Comparison of ENCODE assay signal across 27 cellular contexts in the genomic region with DNA sequence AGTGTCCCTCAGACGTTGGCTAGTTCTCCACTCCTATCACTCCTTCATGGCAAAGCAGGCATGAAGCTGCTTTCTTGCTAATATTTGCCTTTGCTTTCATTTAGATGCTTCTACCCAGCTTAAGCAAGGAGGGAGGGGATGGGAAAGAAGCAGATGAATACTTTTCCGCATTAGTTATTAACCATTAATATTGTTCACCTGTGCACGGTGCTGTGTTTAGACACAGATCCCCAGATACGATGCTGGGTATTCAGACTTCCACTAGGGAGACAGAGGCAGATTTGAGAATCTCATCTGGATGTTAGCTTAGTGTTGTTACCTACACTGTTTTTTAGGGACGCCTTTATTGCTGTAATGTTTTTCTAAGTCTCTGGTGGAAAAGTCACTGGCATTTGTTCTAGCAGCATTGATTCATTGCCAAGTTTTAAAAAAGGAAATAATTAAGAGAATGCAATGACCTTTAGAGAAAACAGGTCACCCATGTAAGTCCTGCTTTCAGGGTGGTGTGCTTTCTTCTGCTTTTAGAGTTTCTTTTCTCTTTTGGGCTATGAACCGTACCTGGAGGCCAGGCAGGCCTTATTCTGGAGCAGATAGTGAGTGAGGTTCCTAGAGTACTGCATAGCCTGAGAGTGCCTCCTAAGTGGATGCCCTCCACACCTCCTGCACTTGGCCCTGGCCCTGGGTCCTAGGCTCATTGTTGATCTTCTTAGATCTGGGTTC. TPM values are rescaled to one million over a fixed set of nuclear protein-coding genes. Genes with fewer than 3 reads are reported as not detected.
DNase-seq lines count a peak whose midpoint lies in the region; ATAC-seq, FAIRE-seq and TF ChIP-seq lines count a peak whose summit lies in the region.
"Had no signal": no experiment of that assay in that cellular context is flagged by ENCODE, and none has a peak within 500 bp of the region (broad histone marks: within the 10 kb centered on the region; RNA-seq: fewer than 3 reads in every experiment).

No MANE protein-coding gene starts in this region.

- no peaks in the 10 kb centered on the region for H3K9me3 ChIP-seq in heart right ventricle
- no peaks in the 10 kb centered on the region for H3K9me3 ChIP-seq in CD8-positive, alpha-beta memory T cell (ENCODE audit: low read length)
- H3K9me3 ChIP-seq: BLaER1 treated with 17β-estradiol and CSF1 and Interleukin-3, amounts not matched to agents 10 nM and 100 nM; lower lobe of right lung had no signal

- peaks cover 0 to 79% (median 43%) of the 10 kb centered on the region in 9 donors for H3K4me1 ChIP-seq in heart right ventricle
- no peaks in the 10 kb centered on the region for H3K4me1 ChIP-seq in CD8-positive, alpha-beta memory T cell (ENCODE audit: insufficient read depth, low read length)

- ATAC-seq in heart right ventricle (peak in 3 of 8 donors; percentile 6 to 14 (median 11)), GM21390 (IDR thresholded peaks at IDR 0.05; ENCODE audit: unreplicated experiment) (no peak)
- ATAC-seq: activated CD4-positive, alpha-beta T cell treated with anti-CD3 and anti-CD28 coated beads for 36 hours; activated CD8-positive, alpha-beta memory T cell treated with anti-CD3 and anti-CD28 coated beads, Interleukin-2, amount 10 ng/mL, durations not matched to agents 7 days and 5 days; activated naive CD8-positive, alpha-beta T cell treated with anti-CD3 and anti-CD28 coated beads, Interleukin-2, amount 50 U/mL, for 24 hours; naive thymus-derived CD8-positive, alpha-beta T cell had no signal

- TF ChIP-seq CTCF in RWPE1 (conservative IDR thresholded peaks at IDR 0.05; ENCODE audit: low read depth) (no peak), heart right ventricle (IDR thresholded peaks at IDR 0.05) (no peak), nephron (IDR thresholded peaks at IDR 0.05; ENCODE audit: unreplicated experiment in 3 of 3) (no peak)

- H3K27ac Mint-ChIP-seq in nephron = peak overlapping the region; percentile 49 to 83 (median 64)
- H3K27ac Mint-ChIP-seq in CD8-positive, alpha-beta memory T cell = no peak overlapping the region
- H3K27ac Mint-ChIP-seq: activated CD4-positive, alpha-beta T cell treated with anti-CD3 and anti-CD28 coated beads for 36 hours; activated CD8-positive, alpha-beta memory T cell treated with anti-CD3 and anti-CD28 coated beads, Interleukin-2, amount 10 ng/mL, durations not matched to agents 7 days and 5 days; activated naive CD8-positive, alpha-beta T cell treated with anti-CD3 and anti-CD28 coated beads, Interleukin-2, amount 50 U/mL, for 24 hours; activated T-helper 2 cell treated with anti-CD3 and anti-CD28 coated beads, Interferon-gamma antibody, Interleukin-2, Interleukin-4, amounts not matched to agents 10 μg/mL and 5 μg/mL and 100 μg/mL, durations not matched to agents 14 hours and 24 hours and 36 hours; naive thymus-derived CD8-positive, alpha-beta T cell had no signal

- POLR2A ChIA-PET in RWPE1 (lab: Yijun Ruan, JAX; ENCODE audit: low non-redundant PET) = interaction anchor here (1.0 kb wide), 1 partner anchor 60 kb away, joined by 3 read pairs; the partner anchor contains the start of gene POLR2M
- POLR2A ChIA-PET in CD8-positive, alpha-beta memory T cell (lab: Charles Lee) = no interaction called here

- H3K27me3 ChIP-seq in heart right ventricle = no peaks in the 10 kb centered on the region
- no peaks in the 10 kb centered on the region for H3K27me3 ChIP-seq in CD8-positive, alpha-beta memory T cell (ENCODE audit: insufficient read depth, low read length, poor library complexity, severe bottlenecking)
- H3K27me3 ChIP-seq: BLaER1 treated with 17β-estradiol and CSF1 and Interleukin-3, amounts not matched to agents 10 nM and 100 nM; dorsolateral prefrontal cortex had no signal

- peak overlapping the region; percentile 65 for H3K27ac ChIP-seq in RWPE1
- peak overlapping the region; percentile 48 to 86 (median 74) for H3K27ac ChIP-seq in heart right ventricle
- H3K27ac ChIP-seq in CD8-positive, alpha-beta memory T cell (ENCODE audit: low read depth, low read length) = no peak overlapping the region
- H3K27ac ChIP-seq: BLaER1 treated with 17β-estradiol and CSF1 and Interleukin-3, amounts not matched to agents 10 nM and 100 nM; dorsolateral prefrontal cortex; lower lobe of right lung had no signal

- H3K4me1 Mint-ChIP-seq in nephron = peaks cover 30% of the 10 kb centered on the region
- H3K4me1 Mint-ChIP-seq in CD8-positive, alpha-beta memory T cell = peaks cover 2 to 4% (median 3%) of the 10 kb centered on the region in 3 donors

- no peak for TF ChIP-seq POLR2A in GM12892 (IDR thresholded peaks at IDR 0.05; ENCODE audit: low read depth, low read length)

- H3K9me3 Mint-ChIP-seq in nephron = no peaks in the 10 kb centered on the region
- H3K9me3 Mint-ChIP-seq in CD8-positive, alpha-beta memory T cell = no peaks in the 10 kb centered on the region
- H3K9me3 Mint-ChIP-seq: activated naive CD8-positive, alpha-beta T cell treated with anti-CD3 and anti-CD28 coated beads, Interleukin-2, amount 50 U/mL, for 24 hours; activated T-helper 2 cell treated with anti-CD3 and anti-CD28 coated beads, Interferon-gamma antibody, Interleukin-2, Interleukin-4, amounts not matched to agents 10 μg/mL and 5 μg/mL and 100 μg/mL, durations not matched to agents 14 hours and 24 hours and 36 hours; naive thymus-derived CD8-positive, alpha-beta T cell had no signal

- WGBS in heart right ventricle, 2 donors = 46 to 55% methylated on average over 6 of the region's 6 CpGs

- peaks cover 0 to 41% (median 0%) of the 10 kb centered on the region in 9 donors for H3K36me3 ChIP-seq in heart right ventricle
- H3K36me3 ChIP-seq in CD8-positive, alpha-beta memory T cell (ENCODE audit: insufficient read depth, low read length) = no peaks in the 10 kb centered on the region
- H3K36me3 ChIP-seq: BLaER1 treated with 17β-estradiol and CSF1 and Interleukin-3, amounts not matched to agents 10 nM and 100 nM; lower lobe of right lung had no signal

- peak overlapping the region in 5 of 10 donors; percentile 12 to 25 (median 20) for H3K4me3 ChIP-seq in heart right ventricle
- no peak overlapping the region for H3K4me3 ChIP-seq in CD8-positive, alpha-beta memory T cell (ENCODE audit: low read length)
- H3K4me3 ChIP-seq: BLaER1 treated with 17β-estradiol and CSF1 and Interleukin-3, amounts not matched to agents 10 nM and 100 nM; dorsolateral prefrontal cortex; lower lobe of right lung had no signal

- no peaks in the 10 kb centered on the region for H3K36me3 Mint-ChIP-seq in nephron (ENCODE audit: low read depth)
- H3K36me3 Mint-ChIP-seq in CD8-positive, alpha-beta memory T cell = no peaks in the 10 kb centered on the region
- H3K36me3 Mint-ChIP-seq: activated CD8-positive, alpha-beta memory T cell treated with anti-CD3 and anti-CD28 coated beads, Interleukin-2, amount 10 ng/mL, durations not matched to agents 7 days and 5 days; naive thymus-derived CD8-positive, alpha-beta T cell had no signal

- peak; percentile 14 for FAIRE-seq in GM12892 (lab: Jason Lieb, UNC)
- FAIRE-seq: G401.6 had no signal

- intact Hi-C loops in heart right ventricle (cut with DNase I) = loop anchor here in 1 of 10 donors (2.0 kb wide), 1 partner anchor 86 kb away; no protein-coding TSS in a partner anchor

- CTCF ChIA-PET in RWPE1 (lab: Yijun Ruan, JAX) = interaction anchor here (0.6 kb wide), 1 partner anchor 13 kb away, joined by 3 read pairs; no protein-coding TSS in a partner anchor
- CTCF ChIA-PET in CD8-positive, alpha-beta memory T cell (lab: Charles Lee) = no interaction called here

- H3K4me3 Mint-ChIP-seq in nephron = peak overlapping the region in 1 of 3 experiments; percentile 19
- no peak overlapping the region for H3K4me3 Mint-ChIP-seq in CD8-positive, alpha-beta memory T cell
- H3K4me3 Mint-ChIP-seq: activated CD4-positive, alpha-beta T cell treated with anti-CD3 and anti-CD28 coated beads for 36 hours; activated CD8-positive, alpha-beta memory T cell treated with anti-CD3 and anti-CD28 coated beads, Interleukin-2, amount 10 ng/mL, durations not matched to agents 7 days and 5 days; activated naive CD8-positive, alpha-beta T cell treated with anti-CD3 and anti-CD28 coated beads, Interleukin-2, amount 50 U/mL, for 24 hours; naive thymus-derived CD8-positive, alpha-beta T cell had no signal

- no peaks in the 10 kb centered on the region for H3K27me3 Mint-ChIP-seq in nephron (ENCODE audit: low read depth)
- H3K27me3 Mint-ChIP-seq in CD8-positive, alpha-beta memory T cell = peaks cover 15 to 41% of the 10 kb centered on the region in 2 donors
- H3K27me3 Mint-ChIP-seq: activated naive CD8-positive, alpha-beta T cell treated with anti-CD3 and anti-CD28 coated beads, Interleukin-2, amount 50 U/mL, for 24 hours had no signal

- DNase-seq in GM12892 (ENCODE audit: insufficient read length) (no peak), RWPE1 (ENCODE audit: low spot score) (no peak), heart right ventricle (no peak), nucleus accumbens (lab: John Stamatoyannopoulos, UW) (no peak), NCI-H146 (lab: John Stamatoyannopoulos, UW) (no peak)
- no peak for DNase-seq in CD8-positive, alpha-beta memory T cell
- DNase-seq: activated CD4-positive, alpha-beta T cell treated with anti-CD3 and anti-CD28 coated beads for 36 hours; activated CD8-positive, alpha-beta memory T cell treated with anti-CD3 and anti-CD28 coated beads, Interleukin-2, amount 10 ng/mL, durations not matched to agents 7 days and 5 days; activated naive CD8-positive, alpha-beta T cell treated with anti-CD3 and anti-CD28 coated beads, Interleukin-2, amount 50 U/mL, for 24 hours; DMS 273 treated with DMSO at 0.1 percent for 48 hours; dorsolateral prefrontal cortex; erythroblast; Kasumi-1; lower lobe of right lung; naive thymus-derived CD8-positive, alpha-beta T cell; NCI-H1092; NCI-H2081 treated with DMSO at 0.1 percent for 48 hours; SHP77; stimulated activated CD4-positive, alpha-beta T cell treated with anti-CD3 and anti-CD28 coated beads, Interleukin-4, amount 100 ng/mL, for 4 hours; substantia nigra had no signal

RNA-seq across cellular contexts. Expression of gene MYZAP, which starts 55.5 kb away (rescaled TPM):
- polyA plus RNA-seq in GM12892 (2012; ENCODE audit: missing spikeins) = not detected
- total RNA-seq in heart right ventricle = 1,000 to 10,000 TPM in 4 of 10 donors, 100 to 1,000 TPM in 6; 505 to 1,280 (median 954) TPM
- polyA plus RNA-seq in heart right ventricle = 100 to 1,000 TPM; 197 to 303 TPM
- total RNA-seq in CD8-positive, alpha-beta memory T cell = not detected
- polyA plus RNA-seq in CD8-positive, alpha-beta memory T cell = not detected
- total RNA-seq: A673; activated CD8-positive, alpha-beta memory T cell treated with anti-CD3 and anti-CD28 coated beads, Interleukin-2, amount 10 ng/mL, durations not matched to agents 7 days and 5 days; activated T-helper 2 cell treated with anti-CD3 and anti-CD28 coated beads, Interferon-gamma antibody, Interleukin-2, Interleukin-4, amounts not matched to agents 10 μg/mL and 5 μg/mL and 100 μg/mL, durations not matched to agents 14 hours and 24 hours and 36 hours; naive thymus-derived CD8-positive, alpha-beta T cell; NCI-H460 had no signal

RNA-seq across cellular contexts. Expression of gene POLR2M, which starts 59.3 kb away (rescaled TPM):
- 28.9 TPM for polyA plus RNA-seq in GM12892 (2012; ENCODE audit: missing spikeins)
- total RNA-seq in heart right ventricle = 10 to 100 TPM; 42.1 to 89.2 (median 56.5) TPM
- polyA plus RNA-seq in heart right ventricle = 10 to 100 TPM; 15.2 to 85.7 TPM
- 10 to 100 TPM; 57.9 to 72.3 TPM for total RNA-seq in CD8-positive, alpha-beta memory T cell
- polyA plus RNA-seq in CD8-positive, alpha-beta memory T cell = 51.2 TPM

Comparison
In these comparisons a context has a peak if more than half of its experiments do, and no peak if none do; other contexts are left out.
1. H3K27ac Mint-ChIP-seq: peak in nephron (3 of 3); none in CD8-positive, alpha-beta memory T cell (0 of 8).
2. RNA of gene MYZAP, which starts 55.5 kb away (total RNA-seq): 505 to 1,280 TPM in heart right ventricle; not detected in CD8-positive, alpha-beta memory T cell; every median in the first group is over 100 times any median in the second.